10 cellular contexts compared by ENCODE assay signal in the genomic region with DNA sequence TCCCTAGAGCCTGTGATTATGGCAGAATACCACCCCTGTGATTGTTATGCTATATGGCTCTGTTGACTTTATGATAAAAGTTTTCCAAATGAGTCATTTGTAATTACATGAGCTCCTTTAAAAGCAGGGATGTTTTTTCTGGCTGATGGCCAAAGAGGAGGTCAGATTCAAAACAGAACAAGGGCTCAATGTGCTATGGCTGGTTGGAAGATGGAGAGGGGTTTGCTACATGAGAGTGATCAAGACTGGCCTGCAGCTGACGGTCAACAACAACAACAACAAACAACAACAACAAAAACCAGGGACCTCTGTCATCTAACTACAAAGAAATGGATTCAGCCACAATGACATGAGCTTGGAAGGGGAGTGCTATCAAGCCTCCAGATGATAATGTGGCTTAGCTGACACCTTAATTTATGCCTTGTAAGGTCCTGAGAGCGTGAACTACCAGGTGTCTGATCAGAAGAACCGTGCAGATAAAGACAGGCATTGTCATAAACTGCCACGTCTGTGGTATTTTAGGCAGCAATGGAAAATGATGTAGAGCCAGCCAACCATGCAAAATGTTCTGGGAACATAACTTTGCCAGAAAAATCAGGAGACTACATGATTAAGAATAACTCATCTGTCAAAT. TPM values are rescaled to one million over a fixed set of nuclear protein-coding genes. Genes with fewer than 3 reads are reported as not detected.
DNase-seq lines count a peak whose midpoint lies in the region; ATAC-seq and TF ChIP-seq lines count a peak whose summit lies in the region.
"Had no signal": no experiment of that assay in that cellular context is flagged by ENCODE, and none has a peak within 500 bp of the region (broad histone marks: within the 10 kb centered on the region; RNA-seq: fewer than 3 reads in every experiment).

No MANE protein-coding gene starts in this region.

- no peak overlapping the region for H4K12ac ChIP-seq in trophoblast cell (ENCODE audit: low read depth, low read length)

- no peak overlapping the region for H4K8ac ChIP-seq in trophoblast cell (ENCODE audit: low read depth, low read length)

- H3K9me2 ChIP-seq in hepatocyte (replicated peaks; ENCODE audit: insufficient read depth): no peaks in the 10 kb centered on the region

- no peak overlapping the region for H2BK12ac ChIP-seq in trophoblast cell (ENCODE audit: low read length)

- H3K23ac ChIP-seq in trophoblast cell (ENCODE audit: low read length): no peak overlapping the region

- H3K79me2 ChIP-seq in hepatocyte (no peaks in the 10 kb centered on the region), trophoblast cell (ENCODE audit: control insufficient read depth, insufficient read depth, low read length, poor library complexity) (no peaks in the 10 kb centered on the region)

- H3K4me1 ChIP-seq in SJSA1 (replicated peaks): peaks cover 68% of the 10 kb centered on the region
- H3K4me1 ChIP-seq in hepatocyte (ENCODE audit: insufficient read depth): peaks cover 40% of the 10 kb centered on the region
- H3K4me1 ChIP-seq in trophoblast cell (ENCODE audit: control insufficient read depth in 1 of 2, insufficient read depth in 2 of 2, low read length in 2 of 2): peaks cover 0 to 5% of the 10 kb centered on the region in 2 experiments
- H3K4me1 ChIP-seq: right lobe of liver had no signal

- no peak overlapping the region for H4K91ac ChIP-seq in trophoblast cell (ENCODE audit: low read depth, low read length)

- H3K79me1 ChIP-seq in trophoblast cell (ENCODE audit: low read length): no peaks in the 10 kb centered on the region

- no peaks in the 10 kb centered on the region for H3K36me3 ChIP-seq in SJSA1
- H3K36me3 ChIP-seq in hepatocyte (replicated peaks; ENCODE audit: insufficient read depth, low read depth): no peaks in the 10 kb centered on the region
- H3K36me3 ChIP-seq in trophoblast cell (ENCODE audit: control insufficient read depth in 1 of 2, insufficient read depth in 2 of 2, low read length in 2 of 2): no peaks in the 10 kb centered on the region
- H3K36me3 ChIP-seq: right lobe of liver had no signal

- H2AFZ ChIP-seq in hepatocyte (no peak overlapping the region), trophoblast cell (ENCODE audit: insufficient read depth, low read length, poor library complexity) (no peak overlapping the region)

- H2BK5ac ChIP-seq in trophoblast cell (ENCODE audit: low read depth, low read length, poor library complexity): no peak overlapping the region

- H3K9ac ChIP-seq in trophoblast cell (ENCODE audit: low read length): no peak overlapping the region

- no peaks in the 10 kb centered on the region for H4K20me1 ChIP-seq in hepatocyte (ENCODE audit: insufficient read depth, poor library complexity, severe bottlenecking)

- DNase-seq in AG08395 (ENCODE audit: low spot score) (peak; percentile 25), KBM-7 (peak; percentile 62), SJSA1 (ENCODE audit: low read depth in 1 of 2, low spot score in 2 of 2) (peak; percentile 85), hepatocyte (ENCODE audit: low spot score) (peak; percentile 76), trophoblast cell (no peak), GM10266 (ENCODE audit: extremely low spot score) (no peak)
- DNase-seq: cerebellar nuclear complex, right lobe of liver had no signal

- no peak overlapping the region for H2BK120ac ChIP-seq in trophoblast cell (ENCODE audit: insufficient read depth, low read length, poor library complexity)

- no peak overlapping the region for H3K4ac ChIP-seq in trophoblast cell (ENCODE audit: low read depth, low read length)

- no peak overlapping the region for H3K14ac ChIP-seq in trophoblast cell (ENCODE audit: low read length)

- in situ Hi-C loops in KBM-7 (cut with MboI; ENCODE audit: low pct_unique_long_range_greater_than_20kb, low sequenced_read_pairs): no loop called here

- no peak overlapping the region for H2AK5ac ChIP-seq in trophoblast cell (ENCODE audit: low read length)

- no peak for ATAC-seq in GM21381 (IDR thresholded peaks at IDR 0.05; ENCODE audit: unreplicated experiment)
- ATAC-seq in GM18517 (IDR thresholded peaks at IDR 0.05; ENCODE audit: unreplicated experiment): no peak

- H3K27me3 ChIP-seq in SJSA1 (replicated peaks) (no peaks in the 10 kb centered on the region), hepatocyte (no peaks in the 10 kb centered on the region), trophoblast cell (ENCODE audit: insufficient read depth, low read length) (no peaks in the 10 kb centered on the region)
- H3K27me3 ChIP-seq: right lobe of liver had no signal

- H3K27ac ChIP-seq in SJSA1: no peak overlapping the region
- peak overlapping the region; percentile 28 for H3K27ac ChIP-seq in hepatocyte
- H3K27ac ChIP-seq in trophoblast cell (ENCODE audit: low read depth, low read length): no peak overlapping the region
- H3K27ac ChIP-seq: right lobe of liver had no signal

- H3K18ac ChIP-seq in trophoblast cell (ENCODE audit: low read length): no peak overlapping the region

- WGBS in hepatocyte (ENCODE audit: low lambda C conversion rate, missing lambda C conversion rate): 65% methylated on average over 4 of the region's 4 CpGs
- no CpG with 5 or more reads among the region's 4 CpGs for WGBS in trophoblast cell (ENCODE audit: extremely low coverage, insufficient coverage, insufficient read length)

- TF ChIP-seq CTCF in hepatocyte (IDR thresholded peaks at IDR 0.05; ENCODE audit: poor library complexity) (no peak), GM10266 (IDR thresholded peaks at IDR 0.05; ENCODE audit: control insufficient read depth, insufficient read depth, low read depth, missing control alignments) (no peak)

- H3K4me2 ChIP-seq in hepatocyte: peak overlapping the region; percentile 18
- H3K4me2 ChIP-seq in trophoblast cell (ENCODE audit: low read length): no peak overlapping the region

- no peaks in the 10 kb centered on the region for H3K9me3 ChIP-seq in SJSA1 (replicated peaks)
- H3K9me3 ChIP-seq in hepatocyte (ENCODE audit: low read depth): no peaks in the 10 kb centered on the region
- no peaks in the 10 kb centered on the region for H3K9me3 ChIP-seq in trophoblast cell (ENCODE audit: insufficient read depth, low read depth, low read length)
- H3K9me3 ChIP-seq: right lobe of liver had no signal

- H3K4me3 ChIP-seq in SJSA1 (no peak overlapping the region), hepatocyte (no peak overlapping the region), trophoblast cell (ENCODE audit: low read depth, low read length) (no peak overlapping the region)
- H3K4me3 ChIP-seq: right lobe of liver had no signal

RNA-seq across cellular contexts. Expression of gene PIWIL3, which starts 47.2 kb away (rescaled TPM):
- not detected in 2 replicates for total RNA-seq in SJSA1 (2014; rRNA removed; shearing (Covaris generic))
- 0.12 TPM in 1 of 2 replicates, not detected in the other for total RNA-seq in hepatocyte
- polyA plus RNA-seq in hepatocyte: not detected in 2 replicates
- 0.01 TPM in 1 of 2 replicates, not detected in the other for polyA plus RNA-seq in trophoblast cell (2013)
- total RNA-seq: right lobe of liver had no signal

Comparison
In these comparisons a context has a peak if more than half of its experiments do, and no peak if none do; other contexts are left out.
1. DNase-seq: peak in AG08395 (single experiment), KBM-7 (single experiment), SJSA1 (2 of 2) and hepatocyte (single experiment); none in trophoblast cell (0 of 2) and GM10266 (single experiment).